17 cellular contexts compared by ENCODE assay signal in genomic region chr1:91427741-91428140, GRCh38. TPM values are rescaled to one million over a fixed set of nuclear protein-coding genes. Genes with fewer than 3 reads are reported as not detected.
DNase-seq lines count a peak whose midpoint lies in the region; ATAC-seq, FAIRE-seq and TF ChIP-seq lines count a peak whose summit lies in the region.
"Had no signal": no experiment of that assay in that cellular context is flagged by ENCODE, and none has a peak within 500 bp of the region (broad histone marks: within the 10 kb centered on the region; RNA-seq: fewer than 3 reads in every experiment).

No MANE protein-coding gene starts in this region.

- H3K4me3 ChIP-seq in HepG2 (replicated peaks in 1 of 3; ENCODE audit: insufficient read depth in 1 of 3, low read depth in 2 of 3, low read length in 3 of 3): no peak overlapping the region
- H3K4me3 ChIP-seq in right lobe of liver: no peak overlapping the region
- H3K4me3 ChIP-seq: SK-N-MC, suprapubic skin had no signal

- H3K27me3 ChIP-seq in HepG2 (ENCODE audit: control insufficient read depth in 1 of 2, insufficient read depth in 2 of 2, low read length in 2 of 2) (no peaks in the 10 kb centered on the region), right lobe of liver (no peaks in the 10 kb centered on the region)
- H3K27me3 ChIP-seq: suprapubic skin had no signal

- no peak overlapping the region for H3K9ac ChIP-seq in HepG2 (ENCODE audit: insufficient read depth, low read depth, low read length)

- no peak for TF ChIP-seq RAD21 in HepG2 (CRISPR knock-in tag; IDR thresholded peaks at IDR 0.05)

- TF ChIP-seq EP300 in HepG2 (IDR thresholded peaks at IDR 0.05; ENCODE audit: low read depth in 2 of 2, low read length in 2 of 2) (no peak), HepG2 (CRISPR knock-in tag; IDR thresholded peaks at IDR 0.05; ENCODE audit: borderline replicate concordance) (no peak)

- H2AFZ ChIP-seq in HepG2 (ENCODE audit: low read length): no peak overlapping the region

- H3K27ac ChIP-seq in HepG2 (ENCODE audit: extremely low read length, insufficient read depth, low read length): no peak overlapping the region
- H3K27ac ChIP-seq in right lobe of liver: no peak overlapping the region
- H3K27ac ChIP-seq: SK-N-MC, suprapubic skin had no signal

- CTCF ChIA-PET in HepG2 (lab: Yijun Ruan, JAX; ENCODE audit: low intra/inter-chr PET ratio, low total read pairs): no interaction called here
- CTCF ChIA-PET in activated CD4-positive, alpha-beta memory T cell treated with anti-CD3 and anti-CD28 coated beads, Interleukin-2, amount 10 ng/mL, durations not matched to agents 7 days and 5 days (lab: Charles Lee): no interaction called here

- H3K36me3 ChIP-seq in HepG2 (replicated peaks in 1 of 2; ENCODE audit: control insufficient read depth in 1 of 2, insufficient read depth in 2 of 2, low read length in 2 of 2): no peaks in the 10 kb centered on the region
- H3K36me3 ChIP-seq in right lobe of liver: no peaks in the 10 kb centered on the region
- H3K36me3 ChIP-seq: suprapubic skin had no signal

- TF ChIP-seq CTCF in HepG2 (CRISPR knock-in tag; IDR thresholded peaks at IDR 0.05) (peak; percentile 19; the same call in 1 of the 2 replicates), right lobe of liver (IDR thresholded peaks at IDR 0.05) (no peak), GM13976 (IDR thresholded peaks at IDR 0.05; ENCODE audit: borderline replicate concordance, control extremely low read depth, extremely low read depth, insufficient read depth, missing control alignments) (no peak)

- H3K4me1 ChIP-seq in HepG2 (ENCODE audit: insufficient read depth, low read length) (no peaks in the 10 kb centered on the region), right lobe of liver (no peaks in the 10 kb centered on the region)
- H3K4me1 ChIP-seq: suprapubic skin had no signal

- BruUV-seq in HepG2 (replicated peaks; lab: Mats Ljungman, UMichigan): no TSS peak

- H3K9me3 ChIP-seq in HepG2 (ENCODE audit: low read length) (no peaks in the 10 kb centered on the region), right lobe of liver (no peaks in the 10 kb centered on the region)
- H3K9me3 ChIP-seq: suprapubic skin had no signal

- DNase-seq in HepG2 (ENCODE audit: low spot score) (no peak), right lobe of liver (no peak), NCI-H2107 (lab: John Stamatoyannopoulos, UW) (peak; percentile 63), ecto neural progenitor cell (ENCODE audit: low spot score) (peak; percentile 49), GM13976 (ENCODE audit: low spot score) (no peak), NOMO-1 treated with DMSO at 0.1 percent for 48 hours (lab: John Stamatoyannopoulos, UW; ENCODE audit: unreplicated experiment) (no peak)
- no peak for DNase-seq in activated CD4-positive, alpha-beta memory T cell treated with anti-CD3 and anti-CD28 coated beads, Interleukin-2, amount 10 ng/mL, durations not matched to agents 7 days and 5 days
- DNase-seq in stimulated activated CD4-positive, alpha-beta T cell treated with anti-CD3 and anti-CD28 coated beads, Interleukin-1b, Interleukin-23, amount 100 ng/mL, for 48 hours: no peak
- DNase-seq: activated CD8-positive, alpha-beta T cell treated with anti-CD3 and anti-CD28 coated beads, Interleukin-2, amount 10 ng/mL, durations not matched to agents 7 days and 5 days; activated T-cell treated with anti-CD3 and anti-CD28 coated beads, Interleukin-2, amount 50 U/mL, for 72 hours; effector memory CD8-positive, alpha-beta T cell; glutamatergic neuron; NCI-H1694 treated with DMSO at 0.1 percent for 48 hours had no signal

- intact Hi-C loops in HepG2 (cut with micrococcal nuclease; ENCODE audit: unreplicated experiment): no loop called here
- intact Hi-C loops in right lobe of liver (cut with DNase I): no loop called here

- TF ChIP-seq POLR2A in HepG2 (IDR thresholded peaks at IDR 0.05; ENCODE audit: insufficient read depth in 1 of 2, low read depth in 2 of 2, low read length in 2 of 2): no peak
- no peak for TF ChIP-seq POLR2A in right lobe of liver (IDR thresholded peaks at IDR 0.05)

- POLR2A ChIA-PET in HepG2 (lab: Yijun Ruan, JAX): no interaction called here
- POLR2A ChIA-PET in activated CD4-positive, alpha-beta memory T cell treated with anti-CD3 and anti-CD28 coated beads, Interleukin-2, amount 10 ng/mL, durations not matched to agents 7 days and 5 days (lab: Charles Lee): no interaction called here

- H3K4me2 ChIP-seq in HepG2 (ENCODE audit: low read depth, low read length): 0 out of 2 replicates have a peak overlapping the region, but pooled peaks have one; percentile 12

- H4K20me1 ChIP-seq in HepG2 (ENCODE audit: insufficient read depth, low read length): no peaks in the 10 kb centered on the region

- H3K27ac Mint-ChIP-seq in activated CD4-positive, alpha-beta memory T cell treated with anti-CD3 and anti-CD28 coated beads, Interleukin-2, amount 10 ng/mL, durations not matched to agents 7 days and 5 days: no peak overlapping the region
- H3K27ac Mint-ChIP-seq: activated CD8-positive, alpha-beta T cell treated with anti-CD3 and anti-CD28 coated beads, Interleukin-2, amount 10 ng/mL, durations not matched to agents 7 days and 5 days; activated naive CD8-positive, alpha-beta T cell; activated T-cell treated with anti-CD3 and anti-CD28 coated beads, Interleukin-2, amount 50 U/mL, for 72 hours; CD8-positive, alpha-beta T cell; effector memory CD8-positive, alpha-beta T cell had no signal

- ATAC-seq in HepG2: peak; percentile 42; the same call in 2 of the 3 replicates
- no peak for ATAC-seq in right lobe of liver
- ATAC-seq: activated CD8-positive, alpha-beta T cell treated with anti-CD3 and anti-CD28 coated beads, Interleukin-2, amount 10 ng/mL, durations not matched to agents 7 days and 5 days; activated T-cell treated with anti-CD3 and anti-CD28 coated beads, Interleukin-2, amount 50 U/mL, for 72 hours; CD8-positive, alpha-beta T cell; effector memory CD8-positive, alpha-beta T cell had no signal

- 8% methylated on average over 2 of the region's 13 CpGs for WGBS in HepG2 (ENCODE audit: low lambda C conversion rate)
- 13% methylated on average over 4 of the region's 13 CpGs for WGBS in right lobe of liver (ENCODE audit: insufficient coverage, low coverage, low lambda C conversion rate, missing lambda C conversion rate)

- H3K4me3 Mint-ChIP-seq in activated CD4-positive, alpha-beta memory T cell treated with anti-CD3 and anti-CD28 coated beads, Interleukin-2, amount 10 ng/mL, durations not matched to agents 7 days and 5 days: no peak overlapping the region
- H3K4me3 Mint-ChIP-seq: activated CD8-positive, alpha-beta T cell treated with anti-CD3 and anti-CD28 coated beads, Interleukin-2, amount 10 ng/mL, durations not matched to agents 7 days and 5 days; activated naive CD8-positive, alpha-beta T cell; activated T-cell treated with anti-CD3 and anti-CD28 coated beads, Interleukin-2, amount 50 U/mL, for 72 hours; CD8-positive, alpha-beta T cell; effector memory CD8-positive, alpha-beta T cell had no signal

- FAIRE-seq in HepG2 (lab: Jason Lieb, UNC): no peak

- in situ Hi-C loops in HepG2 (cut with HindIII; ENCODE audit: extremely low pct_ligation_motif_present, low pct_unique_long_range_greater_than_20kb) (no loop called here), GM13976 (cut with MboI; ENCODE audit: low sequenced_read_pairs, unreplicated experiment) (no loop called here)

- no peaks in the 10 kb centered on the region for H3K9me3 Mint-ChIP-seq in activated CD4-positive, alpha-beta memory T cell treated with anti-CD3 and anti-CD28 coated beads, Interleukin-2, amount 10 ng/mL, durations not matched to agents 7 days and 5 days
- H3K9me3 Mint-ChIP-seq: activated T-cell treated with anti-CD3 and anti-CD28 coated beads, Interleukin-2, amount 50 U/mL, for 72 hours; CD8-positive, alpha-beta T cell; effector memory CD8-positive, alpha-beta T cell had no signal

- H3K4me1 Mint-ChIP-seq in activated CD4-positive, alpha-beta memory T cell treated with anti-CD3 and anti-CD28 coated beads, Interleukin-2, amount 10 ng/mL, durations not matched to agents 7 days and 5 days: no peaks in the 10 kb centered on the region

- H3K27me3 Mint-ChIP-seq in activated CD4-positive, alpha-beta memory T cell treated with anti-CD3 and anti-CD28 coated beads, Interleukin-2, amount 10 ng/mL, durations not matched to agents 7 days and 5 days: peaks cover 38% of the 10 kb centered on the region

- H3K36me3 Mint-ChIP-seq in activated CD4-positive, alpha-beta memory T cell treated with anti-CD3 and anti-CD28 coated beads, Interleukin-2, amount 10 ng/mL, durations not matched to agents 7 days and 5 days (ENCODE audit: low read depth): no peaks in the 10 kb centered on the region
- H3K36me3 Mint-ChIP-seq: CD8-positive, alpha-beta T cell had no signal

- H3K79me2 ChIP-seq in HepG2 (ENCODE audit: insufficient read depth, low read length): no peaks in the 10 kb centered on the region

RNA-seq across cellular contexts. Expression of gene HFM1, which starts 23.1 kb away (rescaled TPM):
- total RNA-seq in HepG2 (2016; rRNA removed; fragmentation: Illumina TruSeq; extraction: Trizol): 0.29 and 1.4 TPM in 2 replicates
- total RNA-seq in HepG2 (2016; cell fraction: cytosol; rRNA removed; fragmentation: Illumina TruSeq; extraction: Trizol; ENCODE audit: low read depth): 1.2 and 1.4 TPM in 2 replicates
- total RNA-seq in HepG2 (2016; cell fraction: insoluble cytoplasmic fraction; rRNA removed; fragmentation: Illumina TruSeq; extraction: Trizol): 0.46 and 0.91 TPM in 2 replicates
- 1.2 and 1.3 TPM in 2 replicates for total RNA-seq in HepG2 (2016; cell fraction: membrane; rRNA removed; fragmentation: Illumina TruSeq; extraction: Trizol)
- 3.2 and 4.6 TPM in 2 replicates for total RNA-seq in HepG2 (2016; cell fraction: nucleus; rRNA removed; fragmentation: Illumina TruSeq; extraction: Trizol)
- polyA plus RNA-seq in HepG2 (2011; rRNA removed): 0.18 and 0.29 TPM in 2 replicates
- polyA plus RNA-seq in HepG2 (2011; cell fraction: cytosol; rRNA removed): 0.08 TPM in 1 of 2 replicates, not detected in the other
- 0.40 and 1.2 TPM in 2 replicates for polyA plus RNA-seq in HepG2 (2011; cell fraction: nucleus; rRNA removed)
- polyA plus RNA-seq in HepG2 (2012): 0.36 and 0.50 TPM in 2 replicates
- 0.03 TPM in 1 of 2 replicates, not detected in the other for polyA plus RNA-seq in HepG2 (2016; cell fraction: cytosol; fragmentation: Illumina TruSeq; extraction: Trizol; ENCODE audit: low read depth)
- polyA plus RNA-seq in HepG2 (2016; cell fraction: insoluble cytoplasmic fraction; fragmentation: Illumina TruSeq; extraction: Trizol; ENCODE audit: low read depth): 0.48 and 0.70 TPM in 2 replicates
- polyA plus RNA-seq in HepG2 (2016; cell fraction: membrane; fragmentation: Illumina TruSeq; extraction: Trizol; ENCODE audit: low read depth): 0.06 and 0.11 TPM in 2 replicates
- 3.7 and 4.0 TPM in 2 replicates for polyA plus RNA-seq in HepG2 (2016; cell fraction: nucleus; fragmentation: Illumina TruSeq; extraction: Trizol; ENCODE audit: insufficient read depth, low read depth)
- polyA minus RNA-seq in HepG2 (2011; rRNA and poly(A)+ RNA removed; ENCODE audit: low replicate concordance): not detected in 2 replicates
- polyA minus RNA-seq in HepG2 (2011; cell fraction: cytosol; rRNA and poly(A)+ RNA removed): not detected in 2 replicates
- 2.6 and 2.7 TPM in 2 replicates for polyA minus RNA-seq in HepG2 (2011; cell fraction: nucleus; rRNA and poly(A)+ RNA removed)
- total RNA-seq in right lobe of liver: under 1 TPM in 2 of 6 experiments, not detected in 4; 0.07 to 0.35 TPM
- total RNA-seq in activated CD4-positive, alpha-beta memory T cell treated with anti-CD3 and anti-CD28 coated beads, Interleukin-2, amount 10 ng/mL, durations not matched to agents 7 days and 5 days: not detected
- total RNA-seq: activated CD8-positive, alpha-beta T cell treated with anti-CD3 and anti-CD28 coated beads, Interleukin-2, amount 10 ng/mL, durations not matched to agents 7 days and 5 days; activated T-cell treated with anti-CD3 and anti-CD28 coated beads, Interleukin-2, amount 50 U/mL, for 72 hours; CD8-positive, alpha-beta T cell had no signal

Comparison
In these comparisons a context has a peak if more than half of its experiments do, and no peak if none do; other contexts are left out.
1. DNase-seq: peak in NCI-H2107 (single experiment) and ecto neural progenitor cell (single experiment); none in HepG2 (single experiment), right lobe of liver (0 of 3), GM13976 (single experiment), activated CD4-positive, alpha-beta memory T cell treated with anti-CD3 and anti-CD28 coated beads, Interleukin-2, amount 10 ng/mL, durations not matched to agents 7 days and 5 days (single experiment), NOMO-1 treated with DMSO at 0.1 percent for 48 hours (single experiment) and stimulated activated CD4-positive, alpha-beta T cell treated with anti-CD3 and anti-CD28 coated beads, Interleukin-1b, Interleukin-23, amount 100 ng/mL, for 48 hours (single experiment).